ENCODE assay signal across 9 cellular contexts in genomic region chr11:3903207-3903896, GRCh38. TPM values are rescaled to one million over a fixed set of nuclear protein-coding genes. Genes with fewer than 3 reads are reported as not detected.
DNase-seq lines count a peak whose midpoint lies in the region; ATAC-seq and TF ChIP-seq lines count a peak whose summit lies in the region.
"Had no signal": no experiment of that assay in that cellular context is flagged by ENCODE, and none has a peak within 500 bp of the region (broad histone marks: within the 10 kb centered on the region; RNA-seq: fewer than 3 reads in every experiment).

No MANE protein-coding gene starts in this region.

- H3K9ac ChIP-seq in KMS-11 = no peak overlapping the region

- no peak for ATAC-seq in right cardiac atrium
- ATAC-seq in left ventricle myocardium superior = no peak
- ATAC-seq in upper lobe of left lung (ENCODE audit: low FRiP score in 2 of 2) = peak in 1 of 2 donors; percentile 34
- ATAC-seq in HG03457 (IDR thresholded peaks at IDR 0.05; ENCODE audit: unreplicated experiment) = no peak
- ATAC-seq in GM21390 (IDR thresholded peaks at IDR 0.05; ENCODE audit: unreplicated experiment) = no peak

- DNase-seq in right cardiac atrium (no peak), left ventricle myocardium superior (no peak), MCF 10A (ENCODE audit: unreplicated experiment) (no peak), upper lobe of left lung (no peak), NCI-H69 (lab: John Stamatoyannopoulos, UW) (no peak)

- H2AFZ ChIP-seq in KMS-11 (ENCODE audit: low read depth) = no peak overlapping the region

- H3K9me3 Mint-ChIP-seq in MCF 10A (ENCODE audit: unreplicated experiment) = no peaks in the 10 kb centered on the region
- H3K9me3 Mint-ChIP-seq: T-helper 2 cell treated with Interferon-gamma antibody and Interleukin-4, amounts not matched to agents 5 μg/mL and 100 μg/mL, for 36 hours had no signal

- no peaks in the 10 kb centered on the region for H3K27me3 ChIP-seq in right cardiac atrium (ENCODE audit: control insufficient read depth, insufficient read depth)
- H3K27me3 ChIP-seq in KMS-11 (ENCODE audit: insufficient read depth, low read depth) = no peaks in the 10 kb centered on the region
- H3K27me3 ChIP-seq in upper lobe of left lung = no peaks in the 10 kb centered on the region

- H3K4me1 ChIP-seq in right cardiac atrium (ENCODE audit: control insufficient read depth, insufficient read depth, low read length) (no peaks in the 10 kb centered on the region), KMS-11 (ENCODE audit: low read depth, poor library complexity, severe bottlenecking) (peaks cover 59% of the 10 kb centered on the region), upper lobe of left lung (peaks cover 38 to 57% (median 44%) of the 10 kb centered on the region in 4 donors)

- H3K4me2 ChIP-seq in KMS-11 = peak overlapping the region; percentile 21

- CTCF ChIA-PET in MCF 10A (lab: Yijun Ruan, JAX) = interaction anchor here (1.2 to 7.0 kb wide), 5 partner anchors 15 to 170 kb away, joined by 3 to 46 read pairs (median 4); partner anchors contain the start of gene STIM1

- no peaks in the 10 kb centered on the region for H3K27me3 Mint-ChIP-seq in MCF 10A (ENCODE audit: insufficient read depth, unreplicated experiment)

- no peaks in the 10 kb centered on the region for H3K9me3 ChIP-seq in right cardiac atrium (ENCODE audit: control insufficient read depth, low read length)
- H3K9me3 ChIP-seq in upper lobe of left lung = no peaks in the 10 kb centered on the region

- H4K20me1 ChIP-seq in KMS-11 (ENCODE audit: insufficient read depth) = 0 out of 2 replicates have a peak, but pooled peaks cover 4% of the 10 kb centered on the region

- TF ChIP-seq POLR2A in upper lobe of left lung (IDR thresholded peaks at IDR 0.05) = no peak

- no peak for TF ChIP-seq CTCF in KMS-11 (conservative IDR thresholded peaks at IDR 0.05; ENCODE audit: low read depth, low read length)
- TF ChIP-seq CTCF in MCF 10A (IDR thresholded peaks at IDR 0.05; ENCODE audit: unreplicated experiment) = no peak
- TF ChIP-seq CTCF in upper lobe of left lung (IDR thresholded peaks at IDR 0.05) = no peak

- H3K4me3 Mint-ChIP-seq in MCF 10A (ENCODE audit: unreplicated experiment) = peak overlapping the region; percentile 28

- peaks cover 28% of the 10 kb centered on the region; the same call in 1 of the 2 replicates for H3K79me2 ChIP-seq in KMS-11 (ENCODE audit: insufficient read depth, low read depth)

- H3K27ac ChIP-seq in right cardiac atrium (ENCODE audit: low read length) (peak overlapping the region; percentile 26), KMS-11 (no peak overlapping the region), upper lobe of left lung (peak overlapping the region; percentile 6 to 37 (median 29))

- H3K36me3 ChIP-seq in KMS-11 (ENCODE audit: insufficient read depth) = no peaks in the 10 kb centered on the region
- H3K36me3 ChIP-seq in upper lobe of left lung = no peaks in the 10 kb centered on the region

- H3K27ac Mint-ChIP-seq in MCF 10A (ENCODE audit: low read depth, unreplicated experiment) = peak overlapping the region; percentile 67

- H3K4me1 Mint-ChIP-seq in MCF 10A (ENCODE audit: insufficient read depth, unreplicated experiment) = peaks cover 30% of the 10 kb centered on the region

- 96% methylated on average over 1 of the region's 1 CpG for WGBS in right cardiac atrium
- 75 to 85% methylated on average over 1 of the region's 1 CpG for WGBS in upper lobe of left lung, 2 donors

- POLR2A ChIA-PET in MCF 10A (lab: Yijun Ruan, JAX) = interaction anchor here (0.6 to 1.0 kb wide), 3 partner anchors 9 to 37 kb away, joined by 3 read pairs; no protein-coding TSS in a partner anchor

- peaks cover 5% of the 10 kb centered on the region for H3K36me3 Mint-ChIP-seq in MCF 10A (ENCODE audit: insufficient read depth, unreplicated experiment)

- H3K4me3 ChIP-seq in right cardiac atrium (ENCODE audit: low read length) (no peak overlapping the region), KMS-11 (IDR thresholded peaks at IDR 0.05; ENCODE audit: insufficient read depth, low read depth, low read length) (no peak overlapping the region), upper lobe of left lung (no peak overlapping the region)

- intact Hi-C loops in right cardiac atrium (cut with DNase I) (no loop called here), left ventricle myocardium superior (cut with micrococcal nuclease) (no loop called here), MCF 10A (cut with micrococcal nuclease) (no loop called here)

- TF ChIP-seq EP300 in upper lobe of left lung (IDR thresholded peaks at IDR 0.05) = peak in 1 of 4 donors; percentile 11

- BruUV-seq in MCF 10A (replicated peaks; lab: Mats Ljungman, UMichigan) = no TSS peak

RNA-seq across cellular contexts. Expression of gene STIM1, which starts 47.9 kb away (rescaled TPM):
- 10 to 100 TPM; 14.4 to 19.3 (median 16.6) TPM for total RNA-seq in right cardiac atrium
- polyA plus RNA-seq in right cardiac atrium = 10.8 TPM
- total RNA-seq in left ventricle myocardium superior = 17.0 TPM
- total RNA-seq in MCF 10A (2022) = 41.2 and 56.2 TPM in 2 replicates
- total RNA-seq in upper lobe of left lung = 10 to 100 TPM; 39.7 to 81.8 (median 56.5) TPM
